In genomic region chr17:17693955-17694228, GRCh38 we compare ENCODE assay signal across 8 cellular contexts. TPM values are rescaled to one million over a fixed set of nuclear protein-coding genes. Genes with fewer than 3 reads are reported as not detected.
DNase-seq lines count a peak whose midpoint lies in the region; ATAC-seq, FAIRE-seq and TF ChIP-seq lines count a peak whose summit lies in the region.

No MANE protein-coding gene starts in this region.

- 0% methylated on average over 3 of the region's 8 CpGs for WGBS in HepG2 (ENCODE audit: low lambda C conversion rate)

- TF ChIP-seq POLR2A in HepG2 (IDR thresholded peaks at IDR 0.05; ENCODE audit: insufficient read depth in 1 of 2, low read depth in 2 of 2, low read length in 2 of 2) = peak in 1 of 2 experiments; percentile 14; a peak in 1 of 4 replicates

- intact Hi-C loops in HepG2 (cut with micrococcal nuclease; ENCODE audit: unreplicated experiment) = loop anchor here (2.0 kb wide), 1 partner anchor 17 kb away; no protein-coding TSS in a partner anchor

- DNase-seq in activated naive CD4-positive, alpha-beta T cell treated with anti-CD3 and anti-CD28 coated beads, Interleukin-2, amount 10 ng/mL, durations not matched to agents 7 days and 5 days = no peak
- no peak for DNase-seq in activated naive CD4-positive, alpha-beta T cell treated with anti-CD3 and anti-CD28 coated beads, Interleukin-2, amount 50 U/mL, for 16 hours
- no peak for DNase-seq in activated naive CD4-positive, alpha-beta T cell treated with anti-CD3 and anti-CD28 coated beads, Interleukin-2, amount 50 U/mL, for 72 hours (ENCODE audit: low spot score in 2 of 2)
- DNase-seq in HepG2 (ENCODE audit: low spot score) (no peak), type B pancreatic cell (ENCODE audit: extremely low spot score, unreplicated experiment) (no peak), ACHN (no peak), NCI-H1092 treated with DMSO at 0.1 percent for 48 hours (lab: John Stamatoyannopoulos, UW) (no peak)

- no peaks in the 10 kb centered on the region for H3K9me3 ChIP-seq in HepG2 (ENCODE audit: low read length)

- no peaks in the 10 kb centered on the region; a peak in 1 of 5 replicates for H3K27me3 ChIP-seq in HepG2 (ENCODE audit: control insufficient read depth in 1 of 2, insufficient read depth in 2 of 2, low read length in 2 of 2)

- H3K27me3 Mint-ChIP-seq in activated naive CD4-positive, alpha-beta T cell treated with anti-CD3 and anti-CD28 coated beads, Interleukin-2, amount 10 ng/mL, durations not matched to agents 7 days and 5 days = no peaks in the 10 kb centered on the region
- no peaks in the 10 kb centered on the region for H3K27me3 Mint-ChIP-seq in type B pancreatic cell

- peak overlapping the region; percentile 63 for H3K4me3 Mint-ChIP-seq in activated naive CD4-positive, alpha-beta T cell treated with anti-CD3 and anti-CD28 coated beads, Interleukin-2, amount 10 ng/mL, durations not matched to agents 7 days and 5 days
- H3K4me3 Mint-ChIP-seq in type B pancreatic cell = peak overlapping the region; percentile 88

- peak; percentile 0 for ATAC-seq in activated naive CD4-positive, alpha-beta T cell treated with anti-CD3 and anti-CD28 coated beads, Interleukin-2, amount 50 U/mL, for 72 hours
- ATAC-seq in HepG2 (peak; percentile 43), HG02970 (IDR thresholded peaks at IDR 0.05; ENCODE audit: low FRiP score, unreplicated experiment) (no peak)

- peaks cover 87% of the 10 kb centered on the region for H3K79me2 ChIP-seq in HepG2 (ENCODE audit: insufficient read depth, low read length)

- no peaks in the 10 kb centered on the region for H3K9me3 Mint-ChIP-seq in activated naive CD4-positive, alpha-beta T cell treated with anti-CD3 and anti-CD28 coated beads, Interleukin-2, amount 10 ng/mL, durations not matched to agents 7 days and 5 days
- no peaks in the 10 kb centered on the region for H3K9me3 Mint-ChIP-seq in activated naive CD4-positive, alpha-beta T cell treated with anti-CD3 and anti-CD28 coated beads, Interleukin-2, amount 50 U/mL, for 72 hours
- H3K9me3 Mint-ChIP-seq in type B pancreatic cell = no peaks in the 10 kb centered on the region

- peak overlapping the region; percentile 82 for H3K9ac ChIP-seq in HepG2 (ENCODE audit: insufficient read depth, low read depth, low read length)

- H3K27ac Mint-ChIP-seq in activated naive CD4-positive, alpha-beta T cell treated with anti-CD3 and anti-CD28 coated beads, Interleukin-2, amount 10 ng/mL, durations not matched to agents 7 days and 5 days = peak overlapping the region; percentile 94
- H3K27ac Mint-ChIP-seq in activated naive CD4-positive, alpha-beta T cell treated with anti-CD3 and anti-CD28 coated beads, Interleukin-2, amount 50 U/mL, for 72 hours = peak overlapping the region; percentile 90 to 98
- peak overlapping the region; percentile 99 for H3K27ac Mint-ChIP-seq in type B pancreatic cell

- POLR2A ChIA-PET in HepG2 (lab: Yijun Ruan, JAX) = interaction anchor here (1.0 to 3.9 kb wide), 9 partner anchors 12 to 147 kb away, joined by 3 to 45 read pairs (median 6); partner anchors contain the start of genes RAI1 and SREBF1

- H3K36me3 Mint-ChIP-seq in activated naive CD4-positive, alpha-beta T cell treated with anti-CD3 and anti-CD28 coated beads, Interleukin-2, amount 10 ng/mL, durations not matched to agents 7 days and 5 days = no peaks in the 10 kb centered on the region
- no peaks in the 10 kb centered on the region for H3K36me3 Mint-ChIP-seq in activated naive CD4-positive, alpha-beta T cell treated with anti-CD3 and anti-CD28 coated beads, Interleukin-2, amount 50 U/mL, for 72 hours
- H3K36me3 Mint-ChIP-seq in type B pancreatic cell = no peaks in the 10 kb centered on the region

- peak overlapping the region; percentile 74 to 87 (median 80); a peak in 5 of 6 replicates for H3K4me3 ChIP-seq in HepG2 (replicated peaks in 1 of 3; ENCODE audit: insufficient read depth in 1 of 3, low read depth in 2 of 3, low read length in 3 of 3)

- H3K4me1 ChIP-seq in HepG2 (ENCODE audit: insufficient read depth, low read length) = peaks cover 71% of the 10 kb centered on the region

- TF ChIP-seq CTCF in HepG2 (CRISPR knock-in tag; IDR thresholded peaks at IDR 0.05) = no peak
- TF ChIP-seq CTCF in type B pancreatic cell (conservative IDR thresholded peaks at IDR 0.05) = no peak

- no peaks in the 10 kb centered on the region for H3K36me3 ChIP-seq in HepG2 (replicated peaks in 1 of 2; ENCODE audit: control insufficient read depth in 1 of 2, insufficient read depth in 2 of 2, low read length in 2 of 2)

- H3K27ac ChIP-seq in HepG2 (ENCODE audit: extremely low read length, insufficient read depth, low read length) = peak overlapping the region; percentile 93

- CTCF ChIA-PET in activated naive CD4-positive, alpha-beta T cell treated with anti-CD3 and anti-CD28 coated beads, Interleukin-2, amount 10 ng/mL, durations not matched to agents 7 days and 5 days (lab: Charles Lee) = no interaction called here
- CTCF ChIA-PET in HepG2 (lab: Yijun Ruan, JAX; ENCODE audit: low intra/inter-chr PET ratio, low total read pairs) = no interaction called here

- no TSS peak for BruUV-seq in HepG2 (replicated peaks; lab: Mats Ljungman, UMichigan)

- peaks cover 18% of the 10 kb centered on the region; the same call in 1 of the 2 replicates for H4K20me1 ChIP-seq in HepG2 (ENCODE audit: insufficient read depth, low read length)

- no peak for TF ChIP-seq RAD21 in HepG2 (CRISPR knock-in tag; IDR thresholded peaks at IDR 0.05)

- no peak overlapping the region for H2AFZ ChIP-seq in HepG2 (ENCODE audit: low read length)

- in situ Hi-C loops in HepG2 (cut with HindIII; ENCODE audit: extremely low pct_ligation_motif_present, low pct_unique_long_range_greater_than_20kb) (no loop called here), ACHN (cut with HindIII; ENCODE audit: low pct_ligation_motif_present, low pct_unique_long_range_greater_than_20kb, low sequenced_read_pairs) (no loop called here)

- H3K4me2 ChIP-seq in HepG2 (ENCODE audit: low read depth, low read length) = peak overlapping the region; percentile 98

- TF ChIP-seq EP300 in HepG2 (IDR thresholded peaks at IDR 0.05; ENCODE audit: low read depth in 2 of 2, low read length in 2 of 2) = no peak
- no peak for TF ChIP-seq EP300 in HepG2 (CRISPR knock-in tag; IDR thresholded peaks at IDR 0.05; ENCODE audit: borderline replicate concordance)

- no peak for FAIRE-seq in HepG2 (lab: Jason Lieb, UNC)

- peaks cover 70% of the 10 kb centered on the region for H3K4me1 Mint-ChIP-seq in activated naive CD4-positive, alpha-beta T cell treated with anti-CD3 and anti-CD28 coated beads, Interleukin-2, amount 10 ng/mL, durations not matched to agents 7 days and 5 days
- peaks cover 77% of the 10 kb centered on the region for H3K4me1 Mint-ChIP-seq in type B pancreatic cell (ENCODE audit: unreplicated experiment)

TF ChIP-seq in HepG2, 621 proteins besides CTCF, POLR2A, EP300 and RAD21 (continues in another document):
- no peak for TF ChIP-seq SETDB1 (CRISPR knock-in tag; IDR thresholded peaks at IDR 0.05; ENCODE audit: borderline replicate concordance)
- TF ChIP-seq DDIT3 (CRISPR knock-in tag; IDR thresholded peaks at IDR 0.05) = no peak
- TF ChIP-seq, protein P1, sequence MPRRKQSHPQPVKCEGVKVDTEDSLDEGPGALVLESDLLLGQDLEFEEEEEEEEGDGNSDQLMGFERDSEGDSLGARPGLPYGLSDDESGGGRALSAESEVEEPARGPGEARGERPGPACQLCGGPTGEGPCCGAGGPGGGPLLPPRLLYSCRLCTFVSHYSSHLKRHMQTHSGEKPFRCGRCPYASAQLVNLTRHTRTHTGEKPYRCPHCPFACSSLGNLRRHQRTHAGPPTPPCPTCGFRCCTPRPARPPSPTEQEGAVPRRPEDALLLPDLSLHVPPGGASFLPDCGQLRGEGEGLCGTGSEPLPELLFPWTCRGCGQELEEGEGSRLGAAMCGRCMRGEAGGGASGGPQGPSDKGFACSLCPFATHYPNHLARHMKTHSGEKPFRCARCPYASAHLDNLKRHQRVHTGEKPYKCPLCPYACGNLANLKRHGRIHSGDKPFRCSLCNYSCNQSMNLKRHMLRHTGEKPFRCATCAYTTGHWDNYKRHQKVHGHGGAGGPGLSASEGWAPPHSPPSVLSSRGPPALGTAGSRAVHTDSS (CRISPR knock-in tag; conservative IDR thresholded peaks at IDR 0.05) = no peak; the same call in 1 of the 2 replicates
- no peak for TF ChIP-seq BRCA1 (CRISPR knock-in tag; IDR thresholded peaks at IDR 0.05)
- TF ChIP-seq HOXA9 (CRISPR knock-in tag; IDR thresholded peaks at IDR 0.05; ENCODE audit: borderline replicate concordance) = no peak

RNA-seq across cellular contexts. Expression of gene RAI1, which starts 12.6 kb away (rescaled TPM):
- total RNA-seq in activated naive CD4-positive, alpha-beta T cell treated with anti-CD3 and anti-CD28 coated beads, Interleukin-2, amount 50 U/mL, for 72 hours = 10 to 100 TPM; 14.9 to 21.6 TPM
- 5.1 and 5.2 TPM in 2 replicates for total RNA-seq in HepG2 (2016; rRNA removed; fragmentation: Illumina TruSeq; extraction: Trizol)
- 2.6 and 3.4 TPM in 2 replicates for total RNA-seq in HepG2 (2016; cell fraction: cytosol; rRNA removed; fragmentation: Illumina TruSeq; extraction: Trizol; ENCODE audit: low read depth)
- total RNA-seq in HepG2 (2016; cell fraction: insoluble cytoplasmic fraction; rRNA removed; fragmentation: Illumina TruSeq; extraction: Trizol) = 5.2 and 5.4 TPM in 2 replicates
- total RNA-seq in HepG2 (2016; cell fraction: membrane; rRNA removed; fragmentation: Illumina TruSeq; extraction: Trizol) = 4.3 and 5.6 TPM in 2 replicates
- 7.2 and 9.2 TPM in 2 replicates for total RNA-seq in HepG2 (2016; cell fraction: nucleus; rRNA removed; fragmentation: Illumina TruSeq; extraction: Trizol)
- polyA plus RNA-seq in HepG2 (2011; rRNA removed) = 3.4 and 3.9 TPM in 2 replicates
- 1.9 and 2.7 TPM in 2 replicates for polyA plus RNA-seq in HepG2 (2011; cell fraction: cytosol; rRNA removed)
- 15.5 and 22.7 TPM in 2 replicates for polyA plus RNA-seq in HepG2 (2011; cell fraction: nucleus; rRNA removed)
- polyA plus RNA-seq in HepG2 (2012) = 6.0 and 9.1 TPM in 2 replicates
- polyA plus RNA-seq in HepG2 (2016; cell fraction: cytosol; fragmentation: Illumina TruSeq; extraction: Trizol; ENCODE audit: low read depth) = 3.8 and 4.7 TPM in 2 replicates
- 8.3 and 10.1 TPM in 2 replicates for polyA plus RNA-seq in HepG2 (2016; cell fraction: insoluble cytoplasmic fraction; fragmentation: Illumina TruSeq; extraction: Trizol; ENCODE audit: low read depth)
- polyA plus RNA-seq in HepG2 (2016; cell fraction: membrane; fragmentation: Illumina TruSeq; extraction: Trizol; ENCODE audit: low read depth) = 5.1 and 5.2 TPM in 2 replicates
- polyA plus RNA-seq in HepG2 (2016; cell fraction: nucleus; fragmentation: Illumina TruSeq; extraction: Trizol; ENCODE audit: insufficient read depth, low read depth) = 24.6 and 26.3 TPM in 2 replicates
- polyA minus RNA-seq in HepG2 (2011; rRNA and poly(A)+ RNA removed; ENCODE audit: low replicate concordance) = 7.4 and 12.2 TPM in 2 replicates
- polyA minus RNA-seq in HepG2 (2011; cell fraction: cytosol; rRNA and poly(A)+ RNA removed) = 6.2 and 6.7 TPM in 2 replicates
- 9.0 and 12.1 TPM in 2 replicates for polyA minus RNA-seq in HepG2 (2011; cell fraction: nucleus; rRNA and poly(A)+ RNA removed)
- total RNA-seq in type B pancreatic cell (ENCODE audit: low replicate concordance) = 61.1 and 61.3 TPM in 2 replicates
